ENCODE assay signal across 24 cellular contexts in the genomic region with DNA sequence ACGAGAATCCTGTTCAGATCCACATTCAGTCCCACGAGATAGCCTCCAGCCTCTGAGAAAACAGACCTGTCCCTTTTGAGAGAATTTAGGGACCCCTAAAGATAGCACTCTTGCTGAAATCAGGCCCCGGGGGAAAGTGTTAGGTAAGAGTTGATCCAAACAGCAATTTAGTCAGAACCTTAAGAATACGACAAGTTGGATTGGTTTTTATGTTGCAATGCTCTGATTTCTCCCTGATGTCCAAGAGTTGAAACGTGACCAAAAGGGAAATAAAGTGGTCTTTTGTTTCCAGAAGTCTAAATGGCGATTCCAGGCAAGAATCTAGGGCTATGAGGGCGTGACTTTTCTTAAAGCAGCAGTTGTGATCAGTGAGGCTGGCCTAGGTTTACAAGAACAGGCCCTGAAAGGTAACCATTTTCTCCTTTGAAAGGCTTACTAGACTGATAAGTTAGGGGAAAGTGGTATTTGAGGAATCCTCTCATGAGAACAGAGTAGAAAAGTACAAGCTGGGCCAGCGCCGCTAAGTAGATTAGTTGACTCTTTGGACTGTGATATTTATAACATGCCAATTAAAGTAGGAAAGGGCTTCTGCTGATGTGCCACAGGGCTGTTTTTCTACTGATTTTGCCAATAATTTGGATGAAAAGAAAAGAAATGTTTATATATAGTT. TPM values are rescaled to one million over a fixed set of nuclear protein-coding genes. Genes with fewer than 3 reads are reported as not detected.
DNase-seq lines count a peak whose midpoint lies in the region; ATAC-seq lines count a peak whose summit lies in the region.
"Had no signal": no experiment of that assay in that cellular context is flagged by ENCODE, and none has a peak within 500 bp of the region (broad histone marks: within the 10 kb centered on the region; RNA-seq: fewer than 3 reads in every experiment).

No MANE protein-coding gene starts in this region.

- H3K27ac ChIP-seq in caudate nucleus (ENCODE audit: low read depth, low read length) = peak overlapping the region; percentile 76
- H3K27ac ChIP-seq: parathyroid adenoma, Peyer's patch, SJCRH30, suprapubic skin, vagina had no signal

- peak; percentile 63 for DNase-seq in COLO829 (ENCODE audit: low spot score)
- DNase-seq in caudate nucleus (lab: John Stamatoyannopoulos, UW) = no peak
- peak; percentile 45 for DNase-seq in left ventricle myocardium superior
- no peak for DNase-seq in sciatic nerve (ENCODE audit: low spot score)
- DNase-seq in NCI-H510A treated with DMSO at 0.1 percent for 48 hours (lab: John Stamatoyannopoulos, UW) = no peak
- no peak for DNase-seq in stimulated activated CD4-positive, alpha-beta T cell treated with anti-CD3 and anti-CD28 coated beads, Interleukin-15, amount 100 ng/mL, for 24 hours
- DNase-seq in stimulated activated CD4-positive, alpha-beta T cell treated with anti-CD3 and anti-CD28 coated beads, Interleukin-2, amount 100 ng/mL, for 48 hours = no peak
- DNase-seq: activated CD4-positive, alpha-beta T cell treated with anti-CD3 and anti-CD28 coated beads for 36 hours; activated naive CD4-positive, alpha-beta T cell; activated T-cell treated with anti-CD3 and anti-CD28 coated beads, Interleukin-2, amount 50 U/mL, for 48 hours; BE2C; Calu3; HCEC 1CT; Kasumi-1; natural killer cell; NCI-H2171; NCI-H524; Peyer's patch; SJCRH30 had no signal

- peak; percentile 53 for ATAC-seq in left ventricle myocardium superior
- peak; percentile 74 for ATAC-seq in sciatic nerve
- no peak for ATAC-seq in HG03135 (IDR thresholded peaks at IDR 0.05; ENCODE audit: unreplicated experiment)
- ATAC-seq: activated CD4-positive, alpha-beta T cell treated with anti-CD3 and anti-CD28 coated beads for 36 hours; left lobe of liver; natural killer cell had no signal

- intact Hi-C loops in left ventricle myocardium superior (cut with micrococcal nuclease) (no loop called here), sciatic nerve (cut with DNase I) (no loop called here)

RNA-seq across cellular contexts. Expression of a gene that starts 4.9 kb away (rescaled TPM):
- 146 TPM for total RNA-seq in left ventricle myocardium superior
- 150 TPM for total RNA-seq in sciatic nerve

RNA-seq across cellular contexts. Expression of a gene that starts 23.7 kb away (rescaled TPM):
- total RNA-seq in left ventricle myocardium superior (15.4 TPM), sciatic nerve (44.8 TPM)

RNA-seq across cellular contexts. Expression of a gene that starts 24.4 kb away (rescaled TPM):
- total RNA-seq in left ventricle myocardium superior (15.0 TPM), sciatic nerve (12.7 TPM)

RNA-seq across cellular contexts. Expression of a gene that starts 27.1 kb away (rescaled TPM):
- total RNA-seq in left ventricle myocardium superior = 24.4 TPM
- total RNA-seq in sciatic nerve = 56.8 TPM

RNA-seq across cellular contexts. Expression of a gene that starts 39.6 kb away (rescaled TPM):
- total RNA-seq in left ventricle myocardium superior = 49.9 TPM
- 51.6 TPM for total RNA-seq in sciatic nerve

Comparison
In these comparisons a context has a peak if more than half of its experiments do, and no peak if none do; other contexts are left out.
1. DNase-seq: peak in COLO829 (single experiment) and left ventricle myocardium superior (single experiment); none in caudate nucleus (0 of 61), sciatic nerve (single experiment), NCI-H510A treated with DMSO at 0.1 percent for 48 hours (single experiment), stimulated activated CD4-positive, alpha-beta T cell treated with anti-CD3 and anti-CD28 coated beads, Interleukin-15, amount 100 ng/mL, for 24 hours (single experiment) and stimulated activated CD4-positive, alpha-beta T cell treated with anti-CD3 and anti-CD28 coated beads, Interleukin-2, amount 100 ng/mL, for 48 hours (0 of 2).